ENCODE assay signal across 10 cellular contexts in genomic region chr1:231929311-231929710, GRCh38.
DNase-seq lines count a peak whose midpoint lies in the region; ATAC-seq and TF ChIP-seq lines count a peak whose summit lies in the region.
"Had no signal": no experiment of that assay in that cellular context is flagged by ENCODE, and none has a peak within 500 bp of the region (broad histone marks: within the 10 kb centered on the region; RNA-seq: fewer than 3 reads in every experiment).

No MANE protein-coding gene starts in this region.

- H3K36me3 Mint-ChIP-seq in neural progenitor cell = peaks cover under 1% of the 10 kb centered on the region

- H3K9ac ChIP-seq in neural progenitor cell = no peak overlapping the region

- H3K79me2 ChIP-seq in neural progenitor cell (ENCODE audit: low read depth) = no peaks in the 10 kb centered on the region

- peak overlapping the region; percentile 22 for H3K4me3 Mint-ChIP-seq in neural progenitor cell

- H2AFZ ChIP-seq in neural progenitor cell (replicated peaks) = no peak overlapping the region

- peaks cover 4% of the 10 kb centered on the region for H3K9me3 Mint-ChIP-seq in neural progenitor cell

- H3K27ac Mint-ChIP-seq in neural progenitor cell = peak overlapping the region; percentile 96

- H4K20me1 ChIP-seq in neural progenitor cell (ENCODE audit: low read depth) = no peaks in the 10 kb centered on the region

- ATAC-seq in esophagus mucosa (peak; percentile 77), GM19351 (IDR thresholded peaks at IDR 0.05; ENCODE audit: unreplicated experiment) (no peak)

- H3K4me2 ChIP-seq in neural progenitor cell = peak overlapping the region; percentile 57

- peaks cover 21% of the 10 kb centered on the region for H3F3A ChIP-seq in neural progenitor cell (ENCODE audit: low read depth)

- H3K9me3 ChIP-seq in neural progenitor cell (ENCODE audit: low read depth) = peaks cover 5% of the 10 kb centered on the region

- H3K4me1 Mint-ChIP-seq in neural progenitor cell = peaks cover 50% of the 10 kb centered on the region

- peak overlapping the region; percentile 73 for H3K27ac ChIP-seq in neural progenitor cell

- DNase-seq in EL = peak; percentile 64
- peak; percentile 60 for DNase-seq in NCI-H446 treated with DMSO at 0.1 percent for 48 hours (lab: John Stamatoyannopoulos, UW)
- DNase-seq in neural progenitor cell (ENCODE audit: low spot score) = peak; percentile 70
- DNase-seq in GDM1 (lab: John Stamatoyannopoulos, UW) = no peak
- DNase-seq in KG1 (lab: John Stamatoyannopoulos, UW) = no peak
- DNase-seq in activated effector memory CD4-positive, alpha-beta T cell treated with Interleukin-2 at 50 U/mL for 16 hours = no peak
- DNase-seq: activated CD4-positive, alpha-beta T cell treated with anti-CD3 and anti-CD28 coated beads for 1 hour; trophoblast cell had no signal

- peaks cover 37% of the 10 kb centered on the region for H3K4me1 ChIP-seq in neural progenitor cell

- H3K36me3 ChIP-seq in neural progenitor cell = no peaks in the 10 kb centered on the region

- H3K4me3 ChIP-seq in neural progenitor cell = no peak overlapping the region

- peaks cover 3% of the 10 kb centered on the region for H3K27me3 Mint-ChIP-seq in neural progenitor cell (ENCODE audit: insufficient read depth, low read depth)

- no peaks in the 10 kb centered on the region for H3K27me3 ChIP-seq in neural progenitor cell

- TF ChIP-seq CTCF in neural progenitor cell (IDR thresholded peaks at IDR 0.05) = no peak

Comparison
In these comparisons a context has a peak if more than half of its experiments do, and no peak if none do; other contexts are left out.
1. DNase-seq: peak in EL (single experiment), NCI-H446 treated with DMSO at 0.1 percent for 48 hours (single experiment) and neural progenitor cell (single experiment); none in GDM1 (single experiment), KG1 (single experiment) and activated effector memory CD4-positive, alpha-beta T cell treated with Interleukin-2 at 50 U/mL for 16 hours (single experiment).